In the genomic region with DNA sequence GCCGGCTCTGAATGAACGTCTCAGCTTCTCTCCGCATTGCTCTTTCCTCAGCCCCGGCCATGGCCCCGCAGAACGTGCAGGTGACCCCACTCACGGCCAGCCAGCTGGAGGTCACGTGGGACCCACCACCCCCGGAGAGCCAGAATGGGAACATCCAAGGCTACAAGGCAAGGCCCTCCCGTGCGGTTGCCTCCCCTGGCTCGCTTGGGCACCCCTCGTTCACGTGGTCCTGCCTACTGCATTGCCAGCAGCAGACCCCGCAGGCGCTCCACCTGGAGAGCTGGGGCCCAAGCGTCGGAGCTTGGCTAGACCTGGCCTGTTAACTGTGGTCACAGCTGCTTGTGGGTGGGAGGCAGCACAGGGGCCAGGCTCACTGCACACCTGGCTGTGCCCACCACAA, we compare ENCODE assay signal across 24 cellular contexts.
"Had no signal": no experiment of that assay in that cellular context is flagged by ENCODE, and none has a peak within 500 bp of the region (broad histone marks: within the 10 kb centered on the region; RNA-seq: fewer than 3 reads in every experiment).

No MANE protein-coding gene starts in this region.

- H3K36me3 ChIP-seq: gastrocnemius medialis, heart left ventricle, left lung, pancreas, right lobe of liver, vagina had no signal

- H2AFZ ChIP-seq: hepatocyte had no signal

- FAIRE-seq: colon, pancreas, small intestine had no signal

- H3K4me1 ChIP-seq: gastrocnemius medialis, heart left ventricle, left lung, pancreas, right lobe of liver, upper lobe of left lung, vagina had no signal

- H3K9me3 ChIP-seq: gastrocnemius medialis, heart left ventricle, left lung, pancreas, right lobe of liver, thoracic aorta, upper lobe of left lung, vagina had no signal

- H3K4me3 ChIP-seq: dorsolateral prefrontal cortex, gastrocnemius medialis, heart left ventricle, hepatocyte, left lung, pancreas, right lobe of liver, thoracic aorta, tibial nerve, upper lobe of left lung, vagina had no signal

- H3K27ac ChIP-seq: dorsolateral prefrontal cortex, epithelial cell of prostate, gastrocnemius medialis, heart left ventricle, hepatocyte, left lung, pancreas, right lobe of liver, thoracic aorta, tibial nerve, upper lobe of left lung, vagina had no signal

- H3K4me2 ChIP-seq: hepatocyte had no signal

- H3K79me2 ChIP-seq: hepatocyte had no signal

- H3K27me3 ChIP-seq: heart left ventricle, hepatocyte, left lung, pancreas, right lobe of liver, tibial nerve, upper lobe of left lung, vagina had no signal

- DNase-seq: dorsolateral prefrontal cortex; effector CD4-positive, alpha-beta T cell; foreskin fibroblast; gastrocnemius medialis; heart left ventricle; left cardiac atrium; naive thymus-derived CD8-positive, alpha-beta T cell; nephron progenitor cell; occipital lobe; small intestine; stimulated activated CD4-positive, alpha-beta T cell treated with anti-CD3 and anti-CD28 coated beads, Interleukin-15, amount 100 ng/mL, for 24 hours; stimulated activated CD4-positive, alpha-beta T cell treated with anti-CD3 and anti-CD28 coated beads, Interleukin-2, amount 100 ng/mL, for 48 hours; stimulated activated naive B cell treated with anti-CD40 and anti-IgM and Interleukin-4, amounts not matched to agents 10 μg/mL and 1 μg/mL and 100 μg/mL, for 72 hours had no signal

- ATAC-seq: esophagus mucosa; gastrocnemius medialis; heart left ventricle; left cardiac atrium; left lung; naive thymus-derived CD8-positive, alpha-beta T cell; pancreas; right lobe of liver; stimulated activated naive B cell treated with anti-CD40 and anti-IgM and Interleukin-4, amounts not matched to agents 10 μg/mL and 1 μg/mL and 100 μg/mL, for 72 hours had no signal
